Comparison of ENCODE assay signal across 8 cellular contexts in genomic region chr16:89958068-89958467, GRCh38. TPM values are rescaled to one million over a fixed set of nuclear protein-coding genes. Genes with fewer than 3 reads are reported as not detected.
DNase-seq lines count a peak whose midpoint lies in the region; ATAC-seq and TF ChIP-seq lines count a peak whose summit lies in the region.

No MANE protein-coding gene starts in this region.

- H3K4me3 ChIP-seq in neural progenitor cell = no peak overlapping the region

- H3K9ac ChIP-seq in neural progenitor cell = no peak overlapping the region

- DNase-seq in SKM-1 treated with dmso at 0.1 percent for 144 hours (lab: John Stamatoyannopoulos, UW; ENCODE audit: unreplicated experiment) (peak; percentile 20), SKM-1 (lab: John Stamatoyannopoulos, UW; ENCODE audit: unreplicated experiment) (no peak), NCI-H226 (peak; percentile 36), endothelial cell (ENCODE audit: low spot score) (peak; percentile 57), neural progenitor cell (ENCODE audit: low spot score) (peak; percentile 58), medulla oblongata (ENCODE audit: extremely low spot score) (no peak)

- ATAC-seq in GM19328 (IDR thresholded peaks at IDR 0.05; ENCODE audit: unreplicated experiment) (no peak), HG03460 (IDR thresholded peaks at IDR 0.05; ENCODE audit: unreplicated experiment) (no peak)

- no peaks in the 10 kb centered on the region for H3K4me1 ChIP-seq in neural progenitor cell

- no peak overlapping the region for H3K27ac ChIP-seq in neural progenitor cell

- H3K27me3 Mint-ChIP-seq in endothelial cell (ENCODE audit: unreplicated experiment) (peaks cover 8% of the 10 kb centered on the region), neural progenitor cell (ENCODE audit: insufficient read depth, low read depth) (peaks cover 2% of the 10 kb centered on the region)

- H3F3A ChIP-seq in neural progenitor cell (ENCODE audit: low read depth) = no peaks in the 10 kb centered on the region

- H3K9me3 Mint-ChIP-seq in endothelial cell (ENCODE audit: unreplicated experiment) = no peaks in the 10 kb centered on the region
- no peaks in the 10 kb centered on the region for H3K9me3 Mint-ChIP-seq in neural progenitor cell

- no peaks in the 10 kb centered on the region for H3K27me3 ChIP-seq in neural progenitor cell

- H3K36me3 ChIP-seq in neural progenitor cell = no peaks in the 10 kb centered on the region

- H3K36me3 Mint-ChIP-seq in endothelial cell (ENCODE audit: low read depth, unreplicated experiment) = peaks cover 36% of the 10 kb centered on the region
- peaks cover 16% of the 10 kb centered on the region for H3K36me3 Mint-ChIP-seq in neural progenitor cell

- H3K9me3 ChIP-seq in neural progenitor cell (ENCODE audit: low read depth) = no peaks in the 10 kb centered on the region

- peaks cover 5% of the 10 kb centered on the region for H4K20me1 ChIP-seq in neural progenitor cell (ENCODE audit: low read depth)

- H2AFZ ChIP-seq in neural progenitor cell (replicated peaks) = no peak overlapping the region

- peaks cover 2% of the 10 kb centered on the region for H3K4me1 Mint-ChIP-seq in endothelial cell (ENCODE audit: unreplicated experiment)
- H3K4me1 Mint-ChIP-seq in neural progenitor cell = no peaks in the 10 kb centered on the region

- TF ChIP-seq CTCF in endothelial cell (IDR thresholded peaks at IDR 0.05; ENCODE audit: unreplicated experiment) = no peak
- no peak for TF ChIP-seq CTCF in neural progenitor cell (IDR thresholded peaks at IDR 0.05)

- no peaks in the 10 kb centered on the region for H3K79me2 ChIP-seq in neural progenitor cell (ENCODE audit: low read depth)

- H3K27ac Mint-ChIP-seq in endothelial cell (ENCODE audit: unreplicated experiment) = no peak overlapping the region
- H3K27ac Mint-ChIP-seq in neural progenitor cell = no peak overlapping the region

- peak overlapping the region; percentile 53 for H3K4me3 Mint-ChIP-seq in endothelial cell (ENCODE audit: unreplicated experiment)
- no peak overlapping the region for H3K4me3 Mint-ChIP-seq in neural progenitor cell

- no peak overlapping the region for H3K4me2 ChIP-seq in neural progenitor cell

RNA-seq across cellular contexts. Expression of gene DEF8, which starts 9.5 kb away (rescaled TPM):
- 65.5 TPM for total RNA-seq in endothelial cell (ENCODE audit: unreplicated experiment)
- 55.1 and 101 TPM in 2 replicates for total RNA-seq in neural progenitor cell (ENCODE audit: low replicate concordance)

RNA-seq across cellular contexts. Expression of gene TUBB3, which starts 34.9 kb away (rescaled TPM):
- total RNA-seq in endothelial cell (ENCODE audit: unreplicated experiment) (95.7 TPM), neural progenitor cell (ENCODE audit: low replicate concordance) (41.4 and 107 TPM in 2 replicates)

RNA-seq across cellular contexts. Expression of gene MC1R, which starts 39.4 kb away (rescaled TPM):
- total RNA-seq in endothelial cell (ENCODE audit: unreplicated experiment) (2.9 TPM), neural progenitor cell (ENCODE audit: low replicate concordance) (1.7 and 5.5 TPM in 2 replicates)

Comparison
In these comparisons a context has a peak if more than half of its experiments do, and no peak if none do; other contexts are left out.
1. DNase-seq: peak in SKM-1 treated with dmso at 0.1 percent for 144 hours (single experiment), NCI-H226 (single experiment), endothelial cell (single experiment) and neural progenitor cell (single experiment); none in SKM-1 (single experiment) and medulla oblongata (single experiment).